ENCODE assay signal across 28 cellular contexts in the genomic region with DNA sequence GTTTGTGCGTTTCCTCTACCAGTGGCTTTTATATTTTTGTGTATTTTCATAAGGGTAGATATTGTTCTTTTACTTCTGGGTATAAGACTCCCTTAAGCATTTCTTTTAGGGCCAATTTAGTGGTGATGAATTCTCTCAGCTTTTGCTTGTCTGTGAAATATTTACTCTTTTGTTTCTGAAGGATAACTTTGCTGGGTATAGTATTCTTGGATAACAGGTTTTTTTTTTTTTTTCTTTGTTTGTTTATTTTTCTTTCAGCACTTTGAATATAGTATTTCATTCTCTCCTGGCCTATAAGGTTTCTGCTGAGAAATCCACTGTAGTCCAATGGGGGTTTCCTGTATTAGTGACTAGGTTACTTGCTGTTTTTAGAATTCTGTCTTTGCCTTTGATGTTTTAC.
"Had no signal": no experiment of that assay in that cellular context is flagged by ENCODE, and none has a peak within 500 bp of the region (broad histone marks: within the 10 kb centered on the region; RNA-seq: fewer than 3 reads in every experiment).

No MANE protein-coding gene starts in this region.

- H3K27me3 Mint-ChIP-seq: dendritic cell treated with granulocyte-macrophage colony-stimulating factor and Interleukin-4, amounts not matched to agents 40 ng/mL and 50 ng/mL, for 4 days; effector memory CD8-positive, alpha-beta T cell; naive B cell had no signal

- DNase-seq: colonic mucosa; cortex of kidney; effector CD8-positive, alpha-beta T cell; effector memory CD8-positive, alpha-beta T cell; endodermal cell; erythroblast; esophagus squamous epithelium; foreskin fibroblast; foreskin melanocyte; gastrocnemius medialis; glutamatergic neuron; head of caudate nucleus; heart right ventricle; hippocampal formation; left cardiac atrium; left lung; left ventricle myocardium superior; lower lobe of right lung; mesenchymal stem cell; mucosa of descending colon; naive B cell had no signal

- H3K4me1 ChIP-seq: colonic mucosa, esophagus squamous epithelium, gastrocnemius medialis, heart right ventricle, left lung, lower lobe of right lung had no signal

- H3K9me3 ChIP-seq: colonic mucosa had no signal

- H3K27ac Mint-ChIP-seq: dendritic cell treated with granulocyte-macrophage colony-stimulating factor and Interleukin-4, amounts not matched to agents 40 ng/mL and 50 ng/mL, for 4 days; effector memory CD8-positive, alpha-beta T cell; endodermal cell; mesothelial cell of epicardium; naive B cell had no signal

- ATAC-seq: effector memory CD8-positive, alpha-beta T cell; esophagus mucosa; gastrocnemius medialis; heart right ventricle; left cardiac atrium; left lung; left ventricle myocardium superior; lower lobe of right lung; mucosa of descending colon had no signal

- H3K4me3 ChIP-seq: colonic mucosa, esophagus squamous epithelium, gastrocnemius medialis, heart right ventricle, left lung, lower lobe of right lung, mucosa of descending colon had no signal

- H3K36me3 ChIP-seq: colonic mucosa, esophagus squamous epithelium, gastrocnemius medialis, heart right ventricle, left lung, lower lobe of right lung had no signal

- FAIRE-seq: endometrium, islet of Langerhans, keratinocyte had no signal

- H3K27me3 ChIP-seq: colonic mucosa, esophagus squamous epithelium, gastrocnemius medialis, heart right ventricle, left lung had no signal

- H3K4me3 Mint-ChIP-seq: dendritic cell treated with granulocyte-macrophage colony-stimulating factor and Interleukin-4, amounts not matched to agents 40 ng/mL and 50 ng/mL, for 4 days; effector memory CD8-positive, alpha-beta T cell; endodermal cell; mesothelial cell of epicardium; naive B cell had no signal

- H3K4me1 Mint-ChIP-seq: endodermal cell, mesothelial cell of epicardium, naive B cell had no signal

- H3K27ac ChIP-seq: colonic mucosa, epithelial cell of prostate, esophagus squamous epithelium, gastrocnemius medialis, heart right ventricle, left lung, lower lobe of right lung had no signal
